Comparison of ENCODE assay signal across 11 cellular contexts in genomic region chr16:15396509-15396829, GRCh38. TPM values are rescaled to one million over a fixed set of nuclear protein-coding genes. Genes with fewer than 3 reads are reported as not detected.
DNase-seq lines count a peak whose midpoint lies in the region; ATAC-seq, FAIRE-seq and TF ChIP-seq lines count a peak whose summit lies in the region.
"Not testable (repeated sequence)": the region's sequence is repeated elsewhere in the genome, so short reads cannot be mapped to it uniquely, and the experiment has no call there.
"Had no signal": no experiment of that assay in that cellular context is flagged by ENCODE, and none has a peak within 500 bp of the region (broad histone marks: within the 10 kb centered on the region; RNA-seq: fewer than 3 reads in every experiment).

No MANE protein-coding gene starts in this region.

- H3K36me3 ChIP-seq in HUES48 (ENCODE audit: control insufficient read depth, insufficient read depth, low read length); mucosa of rectum (ENCODE audit: control insufficient read depth in 2 of 2, insufficient read depth in 2 of 2, low read length in 2 of 2); thoracic aorta: not testable (repeated sequence)

- not testable (repeated sequence) for H3K9me3 Mint-ChIP-seq in activated naive CD8-positive, alpha-beta T cell (ENCODE audit: low read depth); endothelial cell (ENCODE audit: unreplicated experiment); progenitor cell of endocrine pancreas (ENCODE audit: low read depth)

- H3K27ac ChIP-seq in A549, result peak overlapping the region; percentile 74 to 91; a peak in 5 of 6 replicates
- H3K27ac ChIP-seq in HUES48 (ENCODE audit: low read depth, low read length); mucosa of rectum (ENCODE audit: low read depth in 2 of 2, low read length in 2 of 2): not testable (repeated sequence)
- H3K27ac ChIP-seq in thoracic aorta, result peak overlapping the region; percentile 53 to 59

- TF ChIP-seq EP300 in A549 (IDR thresholded peaks at IDR 0.05), result not testable (repeated sequence)

- peaks cover 19% of the 10 kb centered on the region for H3K27me3 Mint-ChIP-seq in activated naive CD8-positive, alpha-beta T cell
- H3K27me3 Mint-ChIP-seq in endothelial cell (ENCODE audit: unreplicated experiment); progenitor cell of endocrine pancreas: not testable (repeated sequence)

- not testable (repeated sequence) for H3K27ac Mint-ChIP-seq in activated naive CD8-positive, alpha-beta T cell; endothelial cell (ENCODE audit: unreplicated experiment)
- peak overlapping the region; percentile 62 for H3K27ac Mint-ChIP-seq in progenitor cell of endocrine pancreas

- H3K36me3 Mint-ChIP-seq in activated naive CD8-positive, alpha-beta T cell; endothelial cell (ENCODE audit: low read depth, unreplicated experiment): not testable (repeated sequence)
- peaks cover 12% of the 10 kb centered on the region for H3K36me3 Mint-ChIP-seq in progenitor cell of endocrine pancreas (ENCODE audit: insufficient read depth)

- H3K9ac ChIP-seq in HUES48 (ENCODE audit: low read depth, low read length), result not testable (repeated sequence)
- peak overlapping the region in 1 of 2 donors; percentile 65 for H3K9ac ChIP-seq in mucosa of rectum (ENCODE audit: low read depth in 1 of 2, low read length in 2 of 2)

- POLR2A ChIA-PET in A549 (lab: Yijun Ruan, JAX), result not testable (repeated sequence)

- TF ChIP-seq CTCF in A549 (IDR thresholded peaks at IDR 0.05); endothelial cell (IDR thresholded peaks at IDR 0.05; ENCODE audit: unreplicated experiment); progenitor cell of endocrine pancreas (IDR thresholded peaks at IDR 0.05; ENCODE audit: unreplicated experiment); thoracic aorta (IDR thresholded peaks at IDR 0.05): not testable (repeated sequence)

- not testable (repeated sequence) for DNase-seq in A549 (ENCODE audit: low read depth in 1 of 2, low spot score in 1 of 2); endothelial cell (ENCODE audit: low spot score); progenitor cell of endocrine pancreas (ENCODE audit: low spot score, unreplicated experiment); thoracic aorta (ENCODE audit: low spot score)

- WGBS in A549 (ENCODE audit: missing lambda C conversion rate), result 93% methylated on average over 8 of the region's 8 CpGs

- H3K4me3 Mint-ChIP-seq in activated naive CD8-positive, alpha-beta T cell, result peak overlapping the region; percentile 47
- H3K4me3 Mint-ChIP-seq in endothelial cell (ENCODE audit: unreplicated experiment) (peak overlapping the region; percentile 51), progenitor cell of endocrine pancreas (ENCODE audit: low read depth) (peak overlapping the region; percentile 83)

- not testable (repeated sequence) for H3K4me1 ChIP-seq in A549; mucosa of rectum (ENCODE audit: control insufficient read depth in 2 of 2, insufficient read depth in 2 of 2, low read length in 2 of 2); thoracic aorta (ENCODE audit: control insufficient read depth in 1 of 2, low read depth in 2 of 2)
- peaks cover 15% of the 10 kb centered on the region for H3K4me1 ChIP-seq in HUES48 (ENCODE audit: control insufficient read depth, insufficient read depth, low read length)

- H3K4me2 ChIP-seq in A549, result peak overlapping the region; percentile 96

- not testable (repeated sequence) for H3K9me3 ChIP-seq in A549; HUES48 (ENCODE audit: control insufficient read depth, insufficient read depth, low read length); iPS-18c (ENCODE audit: control insufficient read depth, insufficient read depth, low read length); mucosa of rectum (ENCODE audit: control insufficient read depth in 2 of 2, low read length in 2 of 2); thoracic aorta

- TF ChIP-seq RAD21 in A549 (conservative IDR thresholded peaks at IDR 0.05 in 1 of 2, IDR thresholded peaks at IDR 0.05 in 1 of 2), result not testable (repeated sequence)

- not testable (repeated sequence) for ATAC-seq in A549; thoracic aorta (ENCODE audit: insufficient number of reproducible peaks, low FRiP score, low read depth)

- H3K27me3 ChIP-seq in HUES48 (ENCODE audit: control insufficient read depth, insufficient read depth, low read length); mucosa of rectum (ENCODE audit: control insufficient read depth in 2 of 2, insufficient read depth in 2 of 2, low read length in 2 of 2); thoracic aorta (replicated peaks; ENCODE audit: insufficient read depth): not testable (repeated sequence)

- not testable (repeated sequence) for H3K4me1 Mint-ChIP-seq in activated naive CD8-positive, alpha-beta T cell (ENCODE audit: low read depth); endothelial cell (ENCODE audit: unreplicated experiment)
- H3K4me1 Mint-ChIP-seq in progenitor cell of endocrine pancreas (ENCODE audit: low read depth), result peaks cover 25% of the 10 kb centered on the region

- FAIRE-seq in A549 (lab: Jason Lieb, UNC), result not testable (repeated sequence)

- not testable (repeated sequence) for TF ChIP-seq POLR2A in A549 (IDR thresholded peaks at IDR 0.05; ENCODE audit: low read length)

- CTCF ChIA-PET in A549 (lab: Yijun Ruan, JAX), result not testable (repeated sequence)

- H3K4me3 ChIP-seq in A549, result peak overlapping the region; percentile 66
- H3K4me3 ChIP-seq in HUES48 (ENCODE audit: low read depth, low read length), result peak overlapping the region; percentile 75
- peak overlapping the region; percentile 56; the same call in 1 of the 2 replicates for H3K4me3 ChIP-seq in iPS-18c (ENCODE audit: insufficient read depth, low read depth, low read length)
- peak overlapping the region; percentile 60 to 66 for H3K4me3 ChIP-seq in mucosa of rectum (ENCODE audit: low read length in 2 of 2)
- peak overlapping the region; percentile 90 for H3K4me3 ChIP-seq in thoracic aorta

RNA-seq across cellular contexts. Expression of gene MPV17L, which starts 0.9 kb away (rescaled TPM):
- polyA plus RNA-seq in A549 (2011; rRNA removed) (5.8 and 6.6 TPM in 2 replicates), A549 (2017; fragmentation: RNase III; extraction: RNeasy Plus Mini Kit Qiagen cat#74134 plus additional on column Dnase treatment) (3.1 to 3.7 TPM (median 3.7 TPM) in 3 replicates)
- 4.6 and 6.0 TPM in 2 replicates for polyA plus RNA-seq in A549 (2012; cell fraction: cytosol; rRNA removed)
- 2.7 and 3.1 TPM in 2 replicates for polyA plus RNA-seq in A549 (2012; cell fraction: nucleus; rRNA removed)
- polyA minus RNA-seq in A549 (2011; rRNA and poly(A)+ RNA removed), result 8.9 and 9.6 TPM in 2 replicates
- total RNA-seq in endothelial cell (ENCODE audit: unreplicated experiment) (0.26 TPM), progenitor cell of endocrine pancreas (36.9 and 37.6 TPM in 2 replicates), thoracic aorta (1 to 10 TPM; 5.0 to 8.2 TPM)
- total RNA-seq: activated naive CD8-positive, alpha-beta T cell treated with anti-CD3 and anti-CD28 coated beads, Interleukin-2, amount 10 ng/mL, durations not matched to agents 7 days and 5 days; MCF 10A had no signal

RNA-seq across cellular contexts. Expression of gene NPIPA5, which starts 18.4 kb away (rescaled TPM):
- 0.45 and 1.6 TPM in 2 replicates for polyA plus RNA-seq in A549 (2011; rRNA removed)
- 0.25 and 0.32 TPM in 2 replicates for polyA plus RNA-seq in A549 (2012; cell fraction: cytosol; rRNA removed)
- 0.52 and 1.7 TPM in 2 replicates for polyA plus RNA-seq in A549 (2012; cell fraction: nucleus; rRNA removed)
- polyA plus RNA-seq in A549 (2017; fragmentation: RNase III; extraction: RNeasy Plus Mini Kit Qiagen cat#74134 plus additional on column Dnase treatment), result 4.3 TPM in 1 of 3 replicates, not detected in the others
- polyA minus RNA-seq in A549 (2011; rRNA and poly(A)+ RNA removed), result not detected in 2 replicates
- 1.7 TPM for total RNA-seq in endothelial cell (ENCODE audit: unreplicated experiment)
- total RNA-seq in progenitor cell of endocrine pancreas, result 5.3 and 8.5 TPM in 2 replicates
- total RNA-seq in thoracic aorta, result 10 to 100 TPM in 1 of 2 donors, 1 to 10 TPM in 1; 5.4 to 28.6 TPM

RNA-seq across cellular contexts. Expression of gene BMERB1, which starts 37.9 kb away (rescaled TPM):
- polyA plus RNA-seq in A549 (2011; rRNA removed) (44.7 and 45.2 TPM in 2 replicates), A549 (2017; fragmentation: RNase III; extraction: RNeasy Plus Mini Kit Qiagen cat#74134 plus additional on column Dnase treatment) (34.8 to 48.9 TPM (median 47.3 TPM) in 3 replicates)
- polyA plus RNA-seq in A549 (2012; cell fraction: cytosol; rRNA removed), result 27.1 and 31.5 TPM in 2 replicates
- polyA plus RNA-seq in A549 (2012; cell fraction: nucleus; rRNA removed), result 21.0 and 21.6 TPM in 2 replicates
- 34.4 and 40.5 TPM in 2 replicates for polyA minus RNA-seq in A549 (2011; rRNA and poly(A)+ RNA removed)
- total RNA-seq in endothelial cell (ENCODE audit: unreplicated experiment) (9.9 TPM), progenitor cell of endocrine pancreas (13.5 and 16.1 TPM in 2 replicates), thoracic aorta (10 to 100 TPM; 75.1 to 95.2 TPM)
- total RNA-seq: OCI-LY7 had no signal
